Comparison of ENCODE assay signal across 1 cellular context in genomic region chr1:226912587-226913176, GRCh38.
TF ChIP-seq lines count a peak whose summit lies in the region.

No MANE protein-coding gene starts in this region.

TF ChIP-seq in HepG2, 621 proteins besides CTCF, POLR2A, EP300 and RAD21 (continued from another document and continues in another):
- TF ChIP-seq STAT6 (CRISPR knock-in tag; IDR thresholded peaks at IDR 0.05; ENCODE audit: borderline replicate concordance) (no peak), DNMT3B (CRISPR knock-in tag; conservative IDR thresholded peaks at IDR 0.05) (no peak), PHF8 (CRISPR knock-in tag; IDR thresholded peaks at IDR 0.05) (no peak), FUBP1 (CRISPR knock-in tag; IDR thresholded peaks at IDR 0.05; ENCODE audit: borderline replicate concordance) (no peak), ARID2 (CRISPR knock-in tag; IDR thresholded peaks at IDR 0.05; ENCODE audit: borderline replicate concordance) (no peak), ZNF280B (CRISPR knock-in tag; IDR thresholded peaks at IDR 0.05; ENCODE audit: borderline replicate concordance) (peak; percentile 53; the same call in 1 of the 2 replicates), PLSCR1 (CRISPR knock-in tag; IDR thresholded peaks at IDR 0.05; ENCODE audit: borderline replicate concordance) (no peak), HNRNPH1 (optimal IDR thresholded peaks at IDR 0.05; ENCODE audit: low read depth, low read length) (no peak), ZNF841 (CRISPR knock-in tag; IDR thresholded peaks at IDR 0.05; ENCODE audit: borderline replicate concordance) (no peak), SMARCC2 (IDR thresholded peaks at IDR 0.05) (no peak), THRA (CRISPR knock-in tag; IDR thresholded peaks at IDR 0.05; ENCODE audit: borderline replicate concordance) (peak; percentile 21; the same call in 1 of the 2 replicates), NAIF1 (CRISPR knock-in tag; IDR thresholded peaks at IDR 0.05; ENCODE audit: borderline replicate concordance) (no peak), FOXK1 (CRISPR knock-in tag; IDR thresholded peaks at IDR 0.05; ENCODE audit: borderline replicate concordance, low read depth) (0 out of 2 replicates have a peak, but pooled peaks have one; percentile 13), KDM2A (CRISPR knock-in tag; IDR thresholded peaks at IDR 0.05; ENCODE audit: borderline replicate concordance, low read depth) (peak; percentile 77; the same call in 1 of the 2 replicates), POGZ (CRISPR knock-in tag; IDR thresholded peaks at IDR 0.05) (no peak), ZNF143 (CRISPR knock-in tag; IDR thresholded peaks at IDR 0.05) (no peak), NFIB (CRISPR knock-in tag; IDR thresholded peaks at IDR 0.05; ENCODE audit: borderline replicate concordance) (no peak), SRSF4 (IDR thresholded peaks at IDR 0.05; ENCODE audit: low read depth, low read length, poor library complexity, severe bottlenecking) (no peak), ARNTL (CRISPR knock-in tag; IDR thresholded peaks at IDR 0.05) (0 out of 2 replicates have a peak, but pooled peaks have one; percentile 27), ZNF30 (CRISPR knock-in tag; IDR thresholded peaks at IDR 0.05) (no peak), ZFP1 (CRISPR knock-in tag; IDR thresholded peaks at IDR 0.05) (no peak), GPN1 (CRISPR knock-in tag; IDR thresholded peaks at IDR 0.05; ENCODE audit: borderline replicate concordance) (no peak), ZNF556 (CRISPR knock-in tag; IDR thresholded peaks at IDR 0.05; ENCODE audit: borderline replicate concordance) (peak; percentile 59; the same call in 1 of the 2 replicates), ZNF772 (CRISPR knock-in tag; IDR thresholded peaks at IDR 0.05) (no peak), TFDP1 (CRISPR knock-in tag; IDR thresholded peaks at IDR 0.05; ENCODE audit: borderline replicate concordance) (no peak), HHEX (CRISPR knock-in tag; IDR thresholded peaks at IDR 0.05) (no peak), ZBTB34 (CRISPR knock-in tag; IDR thresholded peaks at IDR 0.05) (no peak), TBL1XR1 (IDR thresholded peaks at IDR 0.05; ENCODE audit: borderline replicate concordance, low read length, partially characterized antibody) (no peak), HDAC2 (CRISPR knock-in tag; IDR thresholded peaks at IDR 0.05) (peak; percentile 53; the same call in 1 of the 2 replicates), ATF7-NPFF (CRISPR knock-in tag; IDR thresholded peaks at IDR 0.05; ENCODE audit: low read depth) (no peak), NFE2L1 (CRISPR knock-in tag; IDR thresholded peaks at IDR 0.05; ENCODE audit: borderline replicate concordance) (no peak), TBX2 (CRISPR knock-in tag; IDR thresholded peaks at IDR 0.05; ENCODE audit: borderline replicate concordance) (0 out of 2 replicates have a peak, but pooled peaks have one; percentile 21), ESRRA (CRISPR knock-in tag; IDR thresholded peaks at IDR 0.05; ENCODE audit: low read depth) (no peak; the same call in 1 of the 2 replicates), JARID2 (CRISPR knock-in tag; IDR thresholded peaks at IDR 0.05; ENCODE audit: insufficient replicate concordance) (no peak), SCMH1 (CRISPR knock-in tag; IDR thresholded peaks at IDR 0.05; ENCODE audit: borderline replicate concordance) (no peak), MED1 (CRISPR knock-in tag; IDR thresholded peaks at IDR 0.05) (peak; percentile 42; the same call in 1 of the 2 replicates), ATRX (CRISPR knock-in tag; IDR thresholded peaks at IDR 0.05; ENCODE audit: borderline replicate concordance) (no peak), NRL (CRISPR knock-in tag; IDR thresholded peaks at IDR 0.05; ENCODE audit: borderline replicate concordance) (no peak), GMEB1 (CRISPR knock-in tag; IDR thresholded peaks at IDR 0.05; ENCODE audit: borderline replicate concordance) (0 out of 2 replicates have a peak, but pooled peaks have one; percentile 18), NR2F1 (CRISPR knock-in tag; IDR thresholded peaks at IDR 0.05) (no peak), ZNF451 (CRISPR knock-in tag; IDR thresholded peaks at IDR 0.05) (no peak), MXD4 (CRISPR knock-in tag; IDR thresholded peaks at IDR 0.05) (0 out of 2 replicates have a peak, but pooled peaks have one; percentile 43), POLR2AphosphoS5 (IDR thresholded peaks at IDR 0.05; ENCODE audit: low read depth, low read length) (no peak), SAP130 (CRISPR knock-in tag; IDR thresholded peaks at IDR 0.05; ENCODE audit: low read depth) (peak; percentile 47), GABPA (IDR thresholded peaks at IDR 0.05; ENCODE audit: low read depth, low read length) (no peak), GABPA (CRISPR knock-in tag; IDR thresholded peaks at IDR 0.05; ENCODE audit: low read depth) (0 out of 2 replicates have a peak, but pooled peaks have one; percentile 26), MLX (CRISPR knock-in tag; IDR thresholded peaks at IDR 0.05) (no peak), ZNF639 (CRISPR knock-in tag; conservative IDR thresholded peaks at IDR 0.05) (no peak), SMC3 (IDR thresholded peaks at IDR 0.05; ENCODE audit: low read length) (peak; percentile 85), REL (CRISPR knock-in tag; conservative IDR thresholded peaks at IDR 0.05) (no peak)
